24 cellular contexts compared by ENCODE assay signal in genomic region chr12:123029550-123029949, GRCh38.
"Had no signal": no experiment of that assay in that cellular context is flagged by ENCODE, and none has a peak within 500 bp of the region (broad histone marks: within the 10 kb centered on the region; RNA-seq: fewer than 3 reads in every experiment).

No MANE protein-coding gene starts in this region.

- H3K27ac ChIP-seq: adrenal gland, Peyer's patch, RWPE1 had no signal

- H3K27me3 Mint-ChIP-seq: activated naive CD8-positive, alpha-beta T cell treated with anti-CD3 and anti-CD28 coated beads for 36 hours had no signal

- H3K4me3 Mint-ChIP-seq: activated naive CD8-positive, alpha-beta T cell treated with anti-CD3 and anti-CD28 coated beads for 36 hours; activated T-cell treated with anti-CD3 and anti-CD28 coated beads, Interleukin-2, amount 50 U/mL, for 4 hours; T-helper 1 cell treated with Interleukin-12 subunit alpha and Interleukin-12 subunit beta and Interleukin-4 antibody, amounts not matched to agents 30 μg/mL and 1 μg/mL, for 36 hours; WTC11 had no signal

- H3K9me3 ChIP-seq: adrenal gland, MG63, Peyer's patch had no signal

- H3K9me3 Mint-ChIP-seq: activated naive CD8-positive, alpha-beta T cell treated with anti-CD3 and anti-CD28 coated beads for 36 hours; activated T-cell treated with anti-CD3 and anti-CD28 coated beads, Interleukin-2, amount 50 U/mL, for 4 hours; T-helper 1 cell treated with Interleukin-12 subunit alpha and Interleukin-12 subunit beta and Interleukin-4 antibody, amounts not matched to agents 30 μg/mL and 1 μg/mL, for 36 hours; WTC11 had no signal

- DNase-seq: activated CD4-positive, alpha-beta T cell treated with anti-CD3 and anti-CD28 coated beads for 48 hours; activated CD4-positive, alpha-beta T cell treated with anti-CD3 and anti-CD28 coated beads, Interleukin-2, amount 50 U/mL, for 4 hours; activated CD4-positive, CD25-positive, alpha-beta regulatory T cell treated with anti-CD3 and anti-CD28 coated beads, Interleukin-2, amount 50 U/mL, for 72 hours; activated CD8-positive, alpha-beta memory T cell treated with anti-CD3 and anti-CD28 coated beads for 24 hours; activated effector memory CD4-positive, alpha-beta T cell treated with anti-CD3 and anti-CD28 coated beads, Interleukin-2, amount 50 U/mL, for 16 hours; activated naive CD4-positive, alpha-beta T cell treated with Interleukin-2 at 50 U/mL for 16 hours; activated naive CD8-positive, alpha-beta T cell treated with anti-CD3 and anti-CD28 coated beads for 36 hours; activated T-cell treated with anti-CD3 and anti-CD28 coated beads, Interleukin-2, amount 50 U/mL, for 4 hours; adrenal gland; anterior cingulate cortex; cerebellar nuclear complex; MG63; MV-4-11; NCI-H1092 treated with DMSO at 0.1 percent for 48 hours; NCI-H1436; NCI-H1694 treated with DMSO at 0.1 percent for 48 hours; NCI-H2029 treated with DMSO at 0.1 percent for 48 hours; NCI-H510A treated with DMSO at 0.1 percent for 48 hours; NCI-H69; SHP77 had no signal

- H3K4me3 ChIP-seq: adrenal gland, MG63, Peyer's patch had no signal

- H3K27me3 ChIP-seq: adrenal gland, MG63, Peyer's patch had no signal

- H3K36me3 ChIP-seq: MG63 had no signal

- H3K27ac Mint-ChIP-seq: activated naive CD8-positive, alpha-beta T cell treated with anti-CD3 and anti-CD28 coated beads for 36 hours; T-helper 1 cell treated with Interleukin-12 subunit alpha and Interleukin-12 subunit beta and Interleukin-4 antibody, amounts not matched to agents 30 μg/mL and 1 μg/mL, for 36 hours; WTC11 had no signal

- ATAC-seq: activated T-cell treated with anti-CD3 and anti-CD28 coated beads, Interleukin-2, amount 50 U/mL, for 4 hours; WTC11 had no signal

- H3K36me3 Mint-ChIP-seq: WTC11 had no signal
